In the genomic region with DNA sequence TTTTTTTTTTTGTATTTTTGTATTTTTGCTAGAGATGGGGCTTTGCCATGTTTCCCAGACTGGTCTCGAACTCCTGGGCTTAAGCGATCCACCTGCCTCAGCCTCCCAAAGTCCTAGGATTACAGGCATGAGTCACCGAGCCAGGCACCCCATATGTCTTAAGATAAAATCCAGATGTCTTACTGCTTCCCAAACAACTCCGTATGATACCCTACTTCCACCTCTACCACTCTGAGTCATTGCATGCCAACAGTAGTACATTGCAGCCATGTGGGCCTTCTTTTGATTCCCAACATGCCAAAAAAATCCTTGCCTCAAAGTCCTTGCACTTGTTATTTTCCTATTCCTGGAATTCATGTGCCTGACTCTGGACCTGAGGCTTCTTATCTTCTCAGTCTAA, we compare ENCODE assay signal across 20 cellular contexts.
"Had no signal": no experiment of that assay in that cellular context is flagged by ENCODE, and none has a peak within 500 bp of the region (broad histone marks: within the 10 kb centered on the region; RNA-seq: fewer than 3 reads in every experiment).

No MANE protein-coding gene starts in this region.

- H3K27me3 Mint-ChIP-seq: activated naive CD8-positive, alpha-beta T cell treated with anti-CD3 and anti-CD28 coated beads for 36 hours; naive thymus-derived CD4-positive, alpha-beta T cell; stimulated activated naive CD8-positive, alpha-beta T cell treated with anti-CD3 and anti-CD28 coated beads, Interleukin-15, Interleukin-2, amounts not matched to agents 100 ng/mL and 50 ng/mL, for 24 hours had no signal

- H3K27ac Mint-ChIP-seq: activated naive CD8-positive, alpha-beta T cell treated with anti-CD3 and anti-CD28 coated beads for 36 hours; brain; naive thymus-derived CD4-positive, alpha-beta T cell; neural progenitor cell; stimulated activated naive CD8-positive, alpha-beta T cell treated with anti-CD3 and anti-CD28 coated beads, Interleukin-15, Interleukin-2, amounts not matched to agents 100 ng/mL and 50 ng/mL, for 24 hours; T-helper 2 cell treated with Interferon-gamma antibody and Interleukin-4, amounts not matched to agents 5 μg/mL and 100 μg/mL, for 36 hours had no signal

- H3K4me1 ChIP-seq: gastroesophageal sphincter, heart left ventricle, neural progenitor cell, prostate gland, right atrium auricular region had no signal

- H3K9ac ChIP-seq: neural progenitor cell had no signal

- H3K36me3 ChIP-seq: gastroesophageal sphincter, heart left ventricle, neural progenitor cell, prostate gland, right atrium auricular region had no signal

- H3K4me3 ChIP-seq: gastroesophageal sphincter, heart left ventricle, neural progenitor cell, prostate gland, right atrium auricular region had no signal

- H3K4me3 Mint-ChIP-seq: activated naive CD8-positive, alpha-beta T cell treated with anti-CD3 and anti-CD28 coated beads for 36 hours; brain; naive thymus-derived CD4-positive, alpha-beta T cell; neural progenitor cell; stimulated activated naive CD8-positive, alpha-beta T cell treated with anti-CD3 and anti-CD28 coated beads, Interleukin-15, Interleukin-2, amounts not matched to agents 100 ng/mL and 50 ng/mL, for 24 hours; T-helper 2 cell treated with Interferon-gamma antibody and Interleukin-4, amounts not matched to agents 5 μg/mL and 100 μg/mL, for 36 hours had no signal

- H3K27me3 ChIP-seq: dorsolateral prefrontal cortex, gastroesophageal sphincter, heart left ventricle, neural progenitor cell, right atrium auricular region had no signal

- H3K9me3 Mint-ChIP-seq: activated naive CD8-positive, alpha-beta T cell treated with anti-CD3 and anti-CD28 coated beads for 36 hours; brain; neural progenitor cell; T-helper 2 cell treated with Interferon-gamma antibody and Interleukin-4, amounts not matched to agents 5 μg/mL and 100 μg/mL, for 36 hours had no signal

- H3K27ac ChIP-seq: dorsolateral prefrontal cortex, gastroesophageal sphincter, heart left ventricle, neural progenitor cell, prostate gland, right atrium auricular region had no signal

- H3K4me1 Mint-ChIP-seq: activated naive CD8-positive, alpha-beta T cell treated with anti-CD3 and anti-CD28 coated beads for 36 hours; brain; naive thymus-derived CD4-positive, alpha-beta T cell; neural progenitor cell had no signal

- H3K36me3 Mint-ChIP-seq: activated naive CD8-positive, alpha-beta T cell treated with anti-CD3 and anti-CD28 coated beads for 36 hours; brain; naive thymus-derived CD4-positive, alpha-beta T cell; neural progenitor cell had no signal

- H3K9me3 ChIP-seq: gastroesophageal sphincter, heart left ventricle, prostate gland, right atrium auricular region had no signal

- FAIRE-seq: colon, TTC549 had no signal

- DNase-seq: activated CD4-positive, alpha-beta T cell treated with anti-CD3 and anti-CD28 coated beads, Interleukin-2, amount 50 U/mL, for 4 hours; activated naive CD8-positive, alpha-beta T cell treated with anti-CD3 and anti-CD28 coated beads for 36 hours; amygdala; central memory CD4-positive, alpha-beta T cell; dorsolateral prefrontal cortex; heart left ventricle; mesendoderm; naive thymus-derived CD4-positive, alpha-beta T cell; stimulated activated CD4-positive, alpha-beta T cell treated with anti-CD3 and anti-CD28 coated beads, Interleukin-15, amount 100 ng/mL, for 24 hours; stimulated activated CD4-positive, alpha-beta T cell treated with anti-CD3 and anti-CD28 coated beads, Interleukin-2, amount 100 ng/mL, for 48 hours; SW 1271 had no signal

- H3K4me2 ChIP-seq: neural progenitor cell had no signal
